Comparison of ENCODE assay signal across 19 cellular contexts in genomic region chr1:125080077-125080476, GRCh38.
DNase-seq lines count a peak whose midpoint lies in the region; ATAC-seq, FAIRE-seq and TF ChIP-seq lines count a peak whose summit lies in the region.
"Had no signal": no experiment of that assay in that cellular context is flagged by ENCODE, and none has a peak within 500 bp of the region (broad histone marks: within the 10 kb centered on the region; RNA-seq: fewer than 3 reads in every experiment).

No MANE protein-coding gene starts in this region.

- intact Hi-C loops in right lobe of liver (cut with DNase I) = no loop called here
- intact Hi-C loops in aorta (cut with DNase I) = no loop called here
- intact Hi-C loops in kidney (cut with DNase I) = no loop called here

- H3K27ac ChIP-seq in liver (ENCODE audit: low read depth in 1 of 2, low read length in 2 of 2) = no peak overlapping the region
- no peak overlapping the region for H3K27ac ChIP-seq in right lobe of liver
- no peak overlapping the region for H3K27ac ChIP-seq in mesendoderm (ENCODE audit: low read depth, low read length)
- no peak overlapping the region for H3K27ac ChIP-seq in aorta (ENCODE audit: low read depth in 1 of 2, low read length in 2 of 2)
- H3K27ac ChIP-seq in kidney (ENCODE audit: low read depth in 2 of 2, low read length in 2 of 2) = no peak overlapping the region
- H3K27ac ChIP-seq: 22Rv1, A549, BLaER1, HL-60 had no signal

- TF ChIP-seq CTCF in liver (IDR thresholded peaks at IDR 0.05; ENCODE audit: low read depth, low read length, missing input control) = no peak
- no peak for TF ChIP-seq CTCF in right lobe of liver (IDR thresholded peaks at IDR 0.05)
- TF ChIP-seq CTCF in NB4 (IDR thresholded peaks at IDR 0.05; ENCODE audit: low read depth, low read length) = no peak
- no peak for TF ChIP-seq CTCF in kidney (IDR thresholded peaks at IDR 0.05; ENCODE audit: borderline replicate concordance, extremely low read depth, insufficient read depth)

- no peak overlapping the region for H3K4ac ChIP-seq in mesendoderm (ENCODE audit: low read depth, low read length)

- H2BK120ac ChIP-seq in mesendoderm (ENCODE audit: low read depth, low read length) = no peak overlapping the region

- no peak overlapping the region for H4K5ac ChIP-seq in mesendoderm (ENCODE audit: low read length)

- H3K4me1 ChIP-seq in liver (ENCODE audit: control insufficient read depth in 4 of 4, insufficient read depth in 4 of 4, low read length in 3 of 4) = no peaks in the 10 kb centered on the region
- H3K4me1 ChIP-seq in right lobe of liver = no peaks in the 10 kb centered on the region
- no peaks in the 10 kb centered on the region for H3K4me1 ChIP-seq in mesendoderm (ENCODE audit: control insufficient read depth, low read depth, low read length)
- H3K4me1 ChIP-seq in aorta (ENCODE audit: control insufficient read depth in 1 of 2, insufficient read depth in 2 of 2, low read length in 2 of 2) = no peaks in the 10 kb centered on the region
- H3K4me1 ChIP-seq in kidney (ENCODE audit: control insufficient read depth in 1 of 2, insufficient read depth in 1 of 2, low read depth in 1 of 2, low read length in 2 of 2) = no peaks in the 10 kb centered on the region
- H3K4me1 ChIP-seq: A549, BLaER1, HAP-1 had no signal

- no peak overlapping the region for H3K4me2 ChIP-seq in mesendoderm (ENCODE audit: low read length)
- H3K4me2 ChIP-seq: A549, BLaER1 had no signal

- H2AK5ac ChIP-seq in mesendoderm (ENCODE audit: low read length) = no peak overlapping the region

- ATAC-seq in right lobe of liver = no peak
- ATAC-seq in aorta (ENCODE audit: low FRiP score) = peak; percentile 79
- ATAC-seq: A549 had no signal

- peaks cover 0 to 57% (median 27%) of the 10 kb centered on the region in 4 donors for H3K9me3 ChIP-seq in liver (ENCODE audit: control insufficient read depth in 4 of 4, low read length in 3 of 4)
- peaks cover 0 to 31% (median 6%) of the 10 kb centered on the region in 4 donors for H3K9me3 ChIP-seq in right lobe of liver
- H3K9me3 ChIP-seq in aorta (ENCODE audit: control insufficient read depth, low read length) = no peaks in the 10 kb centered on the region
- H3K9me3 ChIP-seq in kidney (ENCODE audit: control insufficient read depth in 1 of 2, low read length in 2 of 2) = peaks cover 25 to 53% of the 10 kb centered on the region in 2 donors
- H3K9me3 ChIP-seq: HAP-1 had no signal

- no peak for DNase-seq in right lobe of liver
- peak; percentile 4 for DNase-seq in NB4 (ENCODE audit: low read depth)
- DNase-seq in mesendoderm = no peak
- no peak for DNase-seq in aorta
- no peak for DNase-seq in HTR-8/SVneo (ENCODE audit: insufficient read length, low spot score)
- DNase-seq in NCI-H1105 (lab: John Stamatoyannopoulos, UW) = no peak
- DNase-seq in kidney = no peak
- DNase-seq: CD4-positive, alpha-beta memory T cell; DMS153; DMS79; GF-D8 had no signal

- H2BK5ac ChIP-seq in mesendoderm (ENCODE audit: low read length) = no peak overlapping the region

- no peak for TF ChIP-seq RAD21 in liver (IDR thresholded peaks at IDR 0.05)

- H4K8ac ChIP-seq in mesendoderm (ENCODE audit: low read depth, low read length) = no peak overlapping the region

- no peak for TF ChIP-seq POLR2A in right lobe of liver (IDR thresholded peaks at IDR 0.05)
- no peak for TF ChIP-seq POLR2A in NB4 (IDR thresholded peaks at IDR 0.05; ENCODE audit: extremely low read depth, insufficient read length)

- WGBS in liver = 68% methylated on average over 18 of the region's 18 CpGs
- WGBS in right lobe of liver (ENCODE audit: insufficient coverage, low coverage, low lambda C conversion rate, missing lambda C conversion rate) = 51% methylated on average over 18 of the region's 18 CpGs
- 100% methylated on average over 4 of the region's 18 CpGs for WGBS in mesendoderm (ENCODE audit: extremely low coverage, insufficient coverage, low lambda C conversion rate)
- WGBS in aorta, 2 donors = 71 to 72% methylated on average over 18 of the region's 18 CpGs

- H3K9ac ChIP-seq in liver (ENCODE audit: low read depth in 1 of 2, low read length in 2 of 2) = no peak overlapping the region
- no peak overlapping the region for H3K9ac ChIP-seq in mesendoderm (ENCODE audit: low read length)
- H3K9ac ChIP-seq in kidney (ENCODE audit: low read length in 2 of 2) = no peak overlapping the region
- H3K9ac ChIP-seq: BLaER1 had no signal

- H3K4me3 ChIP-seq in liver (ENCODE audit: low read depth in 1 of 3, low read length in 3 of 3) (peak overlapping the region in 2 of 3 donors; percentile 3 to 45), right lobe of liver (no peak overlapping the region), NB4 (ENCODE audit: low read depth, low read length) (no peak overlapping the region), mesendoderm (ENCODE audit: low read length) (peak overlapping the region; percentile 3), aorta (ENCODE audit: low read length in 2 of 2) (no peak overlapping the region), kidney (ENCODE audit: low read length in 2 of 2) (no peak overlapping the region)
- H3K4me3 ChIP-seq: A549, BLaER1, HAP-1 had no signal

- FAIRE-seq in HTR-8/SVneo (lab: Jason Lieb, UNC) = no peak
- FAIRE-seq in kidney (lab: Jason Lieb, UNC) = no peak
- FAIRE-seq: A549, GM19239, H1 had no signal

- H3K27me3 ChIP-seq in liver (ENCODE audit: control insufficient read depth in 4 of 4, insufficient read depth in 4 of 4, low read length in 3 of 4) (no peaks in the 10 kb centered on the region), right lobe of liver (no peaks in the 10 kb centered on the region), mesendoderm (ENCODE audit: insufficient read depth, low read length, poor library complexity) (no peaks in the 10 kb centered on the region), aorta (ENCODE audit: control insufficient read depth in 1 of 2, insufficient read depth in 2 of 2, low read length in 1 of 2) (no peaks in the 10 kb centered on the region)
- H3K27me3 ChIP-seq: BLaER1 had no signal

- no peak overlapping the region for H3K18ac ChIP-seq in mesendoderm (ENCODE audit: low read length)

- no peaks in the 10 kb centered on the region for H3K79me1 ChIP-seq in mesendoderm (ENCODE audit: low read length)

- H3K36me3 ChIP-seq in liver (ENCODE audit: control insufficient read depth in 4 of 4, insufficient read depth in 3 of 4, low read depth in 1 of 4, low read length in 3 of 4) (no peaks in the 10 kb centered on the region), right lobe of liver (no peaks in the 10 kb centered on the region), mesendoderm (ENCODE audit: control insufficient read depth, insufficient read depth, low read length) (no peaks in the 10 kb centered on the region), aorta (ENCODE audit: control insufficient read depth in 1 of 2, insufficient read depth in 2 of 2, low read length in 1 of 2) (no peaks in the 10 kb centered on the region), kidney (ENCODE audit: control insufficient read depth in 1 of 2, insufficient read depth in 2 of 2, low read length in 2 of 2) (no peaks in the 10 kb centered on the region)
- H3K36me3 ChIP-seq: BLaER1, HAP-1 had no signal

- no peak overlapping the region for H2BK15ac ChIP-seq in mesendoderm (replicated peaks; ENCODE audit: low read depth)

- H3K56ac ChIP-seq in mesendoderm (ENCODE audit: low read length) = no peak overlapping the region

- H3K23ac ChIP-seq in mesendoderm (ENCODE audit: low read length) = no peak overlapping the region

- no peaks in the 10 kb centered on the region for H3K79me2 ChIP-seq in mesendoderm (ENCODE audit: control insufficient read depth, insufficient read depth, low read length)

TF ChIP-seq in liver, 16 proteins besides CTCF, POLR2A, EP300 and RAD21 (continues in another document):
- TF ChIP-seq REST (IDR thresholded peaks at IDR 0.05) (no peak), ZBTB33 (IDR thresholded peaks at IDR 0.05) (no peak), GABPA (IDR thresholded peaks at IDR 0.05 in 1 of 2, conservative IDR thresholded peaks at IDR 0.05 in 1 of 2) (no peak), JUND (IDR thresholded peaks at IDR 0.05) (no peak), FOXA2 (IDR thresholded peaks at IDR 0.05) (no peak), TAF1 (conservative IDR thresholded peaks at IDR 0.05) (no peak)

Comparison
In these comparisons a context has a peak if more than half of its experiments do, and no peak if none do; other contexts are left out.
1. H3K4me3 ChIP-seq: peak in liver (2 of 3) and mesendoderm (single experiment); none in right lobe of liver (0 of 3), NB4 (single experiment), aorta (0 of 2) and kidney (0 of 2).